9 cellular contexts compared by ENCODE assay signal in genomic region chr14:91324606-91324950, GRCh38.
DNase-seq lines count a peak whose midpoint lies in the region; ATAC-seq and TF ChIP-seq lines count a peak whose summit lies in the region.
"Had no signal": no experiment of that assay in that cellular context is flagged by ENCODE, and none has a peak within 500 bp of the region (broad histone marks: within the 10 kb centered on the region; RNA-seq: fewer than 3 reads in every experiment).

No MANE protein-coding gene starts in this region.

- peak overlapping the region; percentile 82 for H3K4me3 Mint-ChIP-seq in stimulated activated memory B cell treated with anti-CD40 and anti-IgM and Interleukin-4, amounts not matched to agents 10 μg/mL and 1 μg/mL and 100 μg/mL, for 72 hours

- no peaks in the 10 kb centered on the region for H3K27me3 Mint-ChIP-seq in stimulated activated memory B cell treated with anti-CD40 and anti-IgM and Interleukin-4, amounts not matched to agents 10 μg/mL and 1 μg/mL and 100 μg/mL, for 72 hours

- peak overlapping the region; percentile 21; the same call in 1 of the 2 replicates for H3K27ac ChIP-seq in WERI-Rb-1
- H3K27ac ChIP-seq: epithelial cell of prostate had no signal

- H3K9me3 Mint-ChIP-seq in stimulated activated memory B cell treated with anti-CD40 and anti-IgM and Interleukin-4, amounts not matched to agents 10 μg/mL and 1 μg/mL and 100 μg/mL, for 72 hours, result no peaks in the 10 kb centered on the region

- intact Hi-C loops in Right ventricle myocardium superior (cut with DNase I), result no loop called here

- peaks cover 52% of the 10 kb centered on the region for H3K36me3 Mint-ChIP-seq in stimulated activated memory B cell treated with anti-CD40 and anti-IgM and Interleukin-4, amounts not matched to agents 10 μg/mL and 1 μg/mL and 100 μg/mL, for 72 hours

- H3K9me3 ChIP-seq in WERI-Rb-1 (ENCODE audit: severe bottlenecking), result no peaks in the 10 kb centered on the region
- H3K9me3 ChIP-seq: left lung had no signal

- peak overlapping the region; percentile 40 for H3K4me3 ChIP-seq in GM12875 (ENCODE audit: low read depth, low read length)
- no peak overlapping the region for H3K4me3 ChIP-seq in WERI-Rb-1 (ENCODE audit: low read depth, low read length)

- peak; percentile 9 for ATAC-seq in Right ventricle myocardium superior (ENCODE audit: poor library complexity)
- ATAC-seq in stimulated activated memory B cell treated with anti-CD40 and anti-IgM and Interleukin-4, amounts not matched to agents 10 μg/mL and 1 μg/mL and 100 μg/mL, for 72 hours, result no peak
- no peak for ATAC-seq in HG02763 (IDR thresholded peaks at IDR 0.05; ENCODE audit: unreplicated experiment)
- no peak for ATAC-seq in GM18867 (IDR thresholded peaks at IDR 0.05; ENCODE audit: unreplicated experiment)

- TF ChIP-seq CTCF in GM12875 (IDR thresholded peaks at IDR 0.05; ENCODE audit: borderline replicate concordance, insufficient read depth, low read depth, low read length) (no peak), WERI-Rb-1 (IDR thresholded peaks at IDR 0.05; ENCODE audit: low read depth, low read length) (no peak)

- DNase-seq in WERI-Rb-1 (no peak), Right ventricle myocardium superior (no peak), NCI-H1417 treated with DMSO at 0.1 percent for 48 hours (lab: John Stamatoyannopoulos, UW) (no peak)

- peaks cover 57% of the 10 kb centered on the region for H3K4me1 Mint-ChIP-seq in stimulated activated memory B cell treated with anti-CD40 and anti-IgM and Interleukin-4, amounts not matched to agents 10 μg/mL and 1 μg/mL and 100 μg/mL, for 72 hours

- H3K27ac Mint-ChIP-seq in stimulated activated memory B cell treated with anti-CD40 and anti-IgM and Interleukin-4, amounts not matched to agents 10 μg/mL and 1 μg/mL and 100 μg/mL, for 72 hours, result peak overlapping the region; percentile 99

- peaks cover 87% of the 10 kb centered on the region for H3K36me3 ChIP-seq in WERI-Rb-1

- no peaks in the 10 kb centered on the region for H3K27me3 ChIP-seq in WERI-Rb-1 (ENCODE audit: insufficient read depth, low read depth, severe bottlenecking)
- H3K27me3 ChIP-seq: left lung had no signal
